Comparison of ENCODE assay signal across 10 cellular contexts in the genomic region with DNA sequence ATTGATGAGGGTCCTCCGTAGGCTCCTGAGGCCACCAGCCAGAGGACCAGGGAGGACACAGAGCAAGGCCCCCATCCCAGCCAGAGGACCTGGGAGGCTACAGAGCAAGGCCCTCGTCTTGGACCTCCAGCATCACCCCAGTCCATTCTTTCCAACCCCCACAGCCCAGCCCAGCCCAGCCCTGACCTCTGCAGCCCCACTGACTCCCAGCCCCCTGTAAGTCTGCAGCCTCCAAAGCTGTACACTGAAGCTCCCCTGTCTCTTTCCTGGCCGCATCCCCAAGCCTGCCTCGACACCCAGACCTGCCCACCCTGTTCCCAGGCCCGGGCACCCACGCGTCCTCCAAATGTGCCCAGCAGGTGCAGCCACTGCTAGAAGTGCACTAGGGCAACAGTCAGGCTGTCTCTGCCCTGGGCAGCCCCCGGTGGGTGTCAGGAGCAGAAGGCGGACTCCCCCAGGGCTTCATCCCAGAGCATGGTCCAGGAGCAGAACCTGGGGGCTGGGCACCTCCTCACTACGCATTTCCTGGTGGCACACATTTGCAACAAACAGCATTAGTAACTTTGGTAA. TPM values are rescaled to one million over a fixed set of nuclear protein-coding genes. Genes with fewer than 3 reads are reported as not detected.
A peak's percentile ranks its signal among the peaks of the same experiment; 100 is the strongest.
DNase-seq lines count a peak whose midpoint lies in the region; ATAC-seq and TF ChIP-seq lines count a peak whose summit lies in the region.
"Had no signal": no experiment of that assay in that cellular context is flagged by ENCODE, and none has a peak within 500 bp of the region (broad histone marks: within the 10 kb centered on the region; RNA-seq: fewer than 3 reads in every experiment).

No MANE protein-coding gene starts in this region.

- peak overlapping the region; percentile 40 for H3K27ac Mint-ChIP-seq in activated T-cell treated with anti-CD3 and anti-CD28 coated beads, Interleukin-2, amount 50 U/mL, for 72 hours
- H3K27ac Mint-ChIP-seq in brain (peak overlapping the region in 4 of 5 experiments; percentile 55 to 79 (median 72)), memory B cell (no peak overlapping the region)

- peaks cover 34 to 49% (median 39%) of the 10 kb centered on the region in 4 donors for H3K4me1 ChIP-seq in transverse colon

- no peak for TF ChIP-seq EP300 in transverse colon (IDR thresholded peaks at IDR 0.05; ENCODE audit: low read depth)

- WGBS in transverse colon (ENCODE audit: low coverage in 1 of 2), 2 donors: 67% methylated on average over 10 of the region's 10 CpGs; no CpG with 5 or more reads in 1 of the 2 donors

- peaks cover under 1% of the 10 kb centered on the region for H3K27me3 Mint-ChIP-seq in activated T-cell treated with anti-CD3 and anti-CD28 coated beads, Interleukin-2, amount 50 U/mL, for 72 hours (ENCODE audit: low read depth)
- H3K27me3 Mint-ChIP-seq in brain (peaks cover 3% of the 10 kb centered on the region), memory B cell (peaks cover 1% of the 10 kb centered on the region)

- no peak for TF ChIP-seq POLR2A in transverse colon (IDR thresholded peaks at IDR 0.05)

- H3K4me1 Mint-ChIP-seq in activated T-cell treated with anti-CD3 and anti-CD28 coated beads, Interleukin-2, amount 50 U/mL, for 72 hours (ENCODE audit: low read depth): peaks cover 20% of the 10 kb centered on the region
- H3K4me1 Mint-ChIP-seq in brain (peaks cover 17% of the 10 kb centered on the region), memory B cell (peaks cover 12% of the 10 kb centered on the region)

- TF ChIP-seq CTCF in brain (conservative IDR thresholded peaks at IDR 0.05) (no peak), transverse colon (IDR thresholded peaks at IDR 0.05) (no peak)

- H3K27me3 ChIP-seq in transverse colon: no peaks in the 10 kb centered on the region

- DNase-seq in activated T-cell treated with anti-CD3 and anti-CD28 coated beads, Interleukin-2, amount 50 U/mL, for 72 hours: no peak
- no peak for DNase-seq in activated T-cell treated with anti-CD3 and anti-CD28 coated beads, Interleukin-2, amount 50 U/mL, for 48 hours
- no peak for DNase-seq in memory B cell (ENCODE audit: low spot score in 2 of 2)
- no peak for DNase-seq in transverse colon
- no peak for DNase-seq in activated gamma-delta T cell treated with Interleukin-2 at 50 U/mL for 16 hours
- no peak for DNase-seq in stimulated activated naive CD4-positive, alpha-beta T cell (lab: John Stamatoyannopoulos, UW)
- DNase-seq: COR-L47, NCI-H2029 had no signal

- peak overlapping the region; percentile 80 for H3K4me3 Mint-ChIP-seq in activated T-cell treated with anti-CD3 and anti-CD28 coated beads, Interleukin-2, amount 50 U/mL, for 72 hours
- H3K4me3 Mint-ChIP-seq in brain (peak overlapping the region; percentile 81 to 87 (median 82)), memory B cell (peak overlapping the region; percentile 34)

- in situ Hi-C loops in transverse colon (cut with MboI; ENCODE audit: low pct_ligation_motif_present in 1 of 4, low pct_unique_long_range_greater_than_20kb in 1 of 4, low sequenced_read_pairs in 3 of 4): no loop called here

- ATAC-seq in activated T-cell treated with anti-CD3 and anti-CD28 coated beads, Interleukin-2, amount 50 U/mL, for 72 hours (replicated peaks in 1 of 2): no peak
- ATAC-seq in memory B cell (ENCODE audit: low read depth) (no peak), GM21737 (IDR thresholded peaks at IDR 0.05; ENCODE audit: unreplicated experiment) (no peak)

- no peaks in the 10 kb centered on the region for H3K36me3 ChIP-seq in transverse colon

- peak overlapping the region; percentile 81 to 91 (median 87) for H3K27ac ChIP-seq in transverse colon

- intact Hi-C loops in transverse colon (cut with DNase I; ENCODE audit: low total_unique reads): no loop called here

- H3K9me3 ChIP-seq in transverse colon: no peaks in the 10 kb centered on the region

- no peaks in the 10 kb centered on the region for H3K36me3 Mint-ChIP-seq in activated T-cell treated with anti-CD3 and anti-CD28 coated beads, Interleukin-2, amount 50 U/mL, for 72 hours (ENCODE audit: insufficient read depth in 2 of 2)
- H3K36me3 Mint-ChIP-seq in brain (no peaks in the 10 kb centered on the region), memory B cell (peaks cover 2% of the 10 kb centered on the region)

- H3K9me3 Mint-ChIP-seq in activated T-cell treated with anti-CD3 and anti-CD28 coated beads, Interleukin-2, amount 50 U/mL, for 72 hours: no peaks in the 10 kb centered on the region
- no peaks in the 10 kb centered on the region for H3K9me3 Mint-ChIP-seq in brain
- H3K9me3 Mint-ChIP-seq in memory B cell: no peaks in the 10 kb centered on the region

- H3K4me3 ChIP-seq in transverse colon: peak overlapping the region in 3 of 4 donors; percentile 81 to 87 (median 85)

RNA-seq across cellular contexts. Expression of gene DVL1, which starts 2.1 kb away (rescaled TPM):
- total RNA-seq in activated T-cell treated with anti-CD3 and anti-CD28 coated beads, Interleukin-2, amount 50 U/mL, for 72 hours: 10 to 100 TPM; 46.6 to 52.2 TPM
- polyA plus RNA-seq in brain (ENCODE audit: insufficient read depth, low read depth, low replicate concordance): 61.7 TPM
- 100 to 1,000 TPM; 103 to 182 (median 115) TPM for total RNA-seq in transverse colon

RNA-seq across cellular contexts. Expression of gene MXRA8, which starts 11.2 kb away (rescaled TPM):
- 1 to 10 TPM; 1.6 to 3.0 TPM for total RNA-seq in activated T-cell treated with anti-CD3 and anti-CD28 coated beads, Interleukin-2, amount 50 U/mL, for 72 hours
- 10.2 TPM for polyA plus RNA-seq in brain (ENCODE audit: insufficient read depth, low read depth, low replicate concordance)
- 100 to 1,000 TPM in 1 of 4 donors, 10 to 100 TPM in 3; 31.1 to 145 (median 57.1) TPM for total RNA-seq in transverse colon

RNA-seq across cellular contexts. Expression of gene TAS1R3, which starts 16.0 kb away (rescaled TPM):
- total RNA-seq in activated T-cell treated with anti-CD3 and anti-CD28 coated beads, Interleukin-2, amount 50 U/mL, for 72 hours: under 1 TPM; 0.91 to 0.95 TPM
- polyA plus RNA-seq in brain (ENCODE audit: insufficient read depth, low read depth, low replicate concordance): 0.24 TPM
- total RNA-seq in transverse colon: 1 to 10 TPM in 2 of 4 donors, under 1 TPM in 1, not detected in 1; 0.40 to 2.0 (median 1.9) TPM

RNA-seq across cellular contexts. Expression of gene CPTP, which starts 22.5 kb away (rescaled TPM):
- 10 to 100 TPM; 18.0 to 22.8 TPM for total RNA-seq in activated T-cell treated with anti-CD3 and anti-CD28 coated beads, Interleukin-2, amount 50 U/mL, for 72 hours
- 28.2 TPM for polyA plus RNA-seq in brain (ENCODE audit: insufficient read depth, low read depth, low replicate concordance)
- 100 to 1,000 TPM in 1 of 4 donors, 10 to 100 TPM in 3; 48.0 to 134 (median 77.7) TPM for total RNA-seq in transverse colon

RNA-seq across cellular contexts. Expression of gene INTS11, which starts 22.7 kb away (rescaled TPM):
- 100 to 1,000 TPM; 108 to 131 TPM for total RNA-seq in activated T-cell treated with anti-CD3 and anti-CD28 coated beads, Interleukin-2, amount 50 U/mL, for 72 hours
- 97.8 TPM for polyA plus RNA-seq in brain (ENCODE audit: insufficient read depth, low read depth, low replicate concordance)
- total RNA-seq in transverse colon: 100 to 1,000 TPM; 118 to 424 (median 140) TPM

Comparison
In these comparisons a context has a peak if more than half of its experiments do, and no peak if none do; other contexts are left out.
1. RNA of gene MXRA8, which starts 11.2 kb away (total RNA-seq): 31.1 to 145 TPM in transverse colon; 1.6 to 3.0 TPM in activated T-cell treated with anti-CD3 and anti-CD28 coated beads, Interleukin-2, amount 50 U/mL, for 72 hours; every median in the first group is over 4 times any median in the second.
2. Peak in every context shown above with its lines, with median percentiles within 50 percentile points of each other: H3K4me3 Mint-ChIP-seq.